17 cellular contexts compared by ENCODE assay signal in genomic region chr16:1638757-1639156, GRCh38. TPM values are rescaled to one million over a fixed set of nuclear protein-coding genes. Genes with fewer than 3 reads are reported as not detected.
DNase-seq lines count a peak whose midpoint lies in the region; ATAC-seq and TF ChIP-seq lines count a peak whose summit lies in the region.
"Had no signal": no experiment of that assay in that cellular context is flagged by ENCODE, and none has a peak within 500 bp of the region (broad histone marks: within the 10 kb centered on the region; RNA-seq: fewer than 3 reads in every experiment).

No MANE protein-coding gene starts in this region.

- no peak overlapping the region for H2BK120ac ChIP-seq in H9 (ENCODE audit: low read depth, low read length, poor library complexity, severe bottlenecking)

- no peak overlapping the region for H4K91ac ChIP-seq in H9 (ENCODE audit: insufficient read length, low read depth, low read length)

- H3K23ac ChIP-seq in H9 (ENCODE audit: insufficient read length, low read depth, low read length): no peak overlapping the region

- no peaks in the 10 kb centered on the region for H3K23me2 ChIP-seq in H9 (ENCODE audit: insufficient read length, low read depth, low read length, poor library complexity, severe bottlenecking)

- no peak overlapping the region for H2AK5ac ChIP-seq in H9 (ENCODE audit: insufficient read length, low read length)

- no peak overlapping the region for H2BK15ac ChIP-seq in H9 (ENCODE audit: low read depth, low read length)

- no peaks in the 10 kb centered on the region for H3K4me1 ChIP-seq in H9 (ENCODE audit: insufficient read depth, low read length)
- no peaks in the 10 kb centered on the region for H3K4me1 ChIP-seq in neural progenitor cell
- no peaks in the 10 kb centered on the region for H3K4me1 ChIP-seq in body of pancreas

- H3K4me1 Mint-ChIP-seq in H9 (no peaks in the 10 kb centered on the region), glutamatergic neuron (ENCODE audit: low read depth, unreplicated experiment) (peaks cover 2% of the 10 kb centered on the region), neural progenitor cell (peaks cover 3% of the 10 kb centered on the region)
- H3K4me1 Mint-ChIP-seq: GM23338 had no signal

- no peak overlapping the region for H3K9ac ChIP-seq in H9 (ENCODE audit: extremely low read depth, insufficient read length, low read length)
- no peak overlapping the region for H3K9ac ChIP-seq in neural progenitor cell

- H3K27me3 Mint-ChIP-seq in H9 (ENCODE audit: low read depth): no peaks in the 10 kb centered on the region
- peaks cover 6% of the 10 kb centered on the region for H3K27me3 Mint-ChIP-seq in glutamatergic neuron (ENCODE audit: unreplicated experiment)
- H3K27me3 Mint-ChIP-seq in neural progenitor cell (ENCODE audit: insufficient read depth, low read depth): peaks cover 4% of the 10 kb centered on the region
- H3K27me3 Mint-ChIP-seq: CD4-positive, alpha-beta memory T cell had no signal

- H3K79me1 ChIP-seq in H9 (ENCODE audit: insufficient read depth, low read depth, low read length, poor library complexity, severe bottlenecking): no peaks in the 10 kb centered on the region

- DNase-seq in H9 (no peak), glutamatergic neuron (no peak), neural progenitor cell (ENCODE audit: low spot score) (no peak), GM13976 (ENCODE audit: low spot score) (no peak), NOMO-1 (lab: John Stamatoyannopoulos, UW; ENCODE audit: unreplicated experiment in 2 of 2) (no peak), body of pancreas (no peak)
- no peak for DNase-seq in stimulated activated naive CD4-positive, alpha-beta T cell treated with Interleukin-2 at 50 U/mL for 16 hours (lab: John Stamatoyannopoulos, UW)
- DNase-seq: ACHN; CD4-positive, alpha-beta memory T cell; DMS153; DMS79 treated with DMSO at 0.1 percent for 48 hours; EL; H7; HFFc6 had no signal

- H3K14ac ChIP-seq in H9 (ENCODE audit: insufficient read depth, low read length): no peak overlapping the region

- no peak overlapping the region for H3K4ac ChIP-seq in H9 (ENCODE audit: low read depth, low read length)

- H3K9me3 ChIP-seq in H9 (ENCODE audit: control insufficient read depth, low read depth, low read length): no peaks in the 10 kb centered on the region
- no peaks in the 10 kb centered on the region for H3K9me3 ChIP-seq in neural progenitor cell (ENCODE audit: low read depth)
- H3K9me3 ChIP-seq in body of pancreas: no peaks in the 10 kb centered on the region

- TF ChIP-seq CTCF in 22Rv1 (IDR thresholded peaks at IDR 0.05) (no peak), H9 (conservative IDR thresholded peaks at IDR 0.05) (no peak), glutamatergic neuron (IDR thresholded peaks at IDR 0.05; ENCODE audit: partially characterized antibody, unreplicated experiment) (no peak), neural progenitor cell (IDR thresholded peaks at IDR 0.05) (no peak), GM13976 (IDR thresholded peaks at IDR 0.05; ENCODE audit: borderline replicate concordance, control extremely low read depth, extremely low read depth, insufficient read depth, missing control alignments) (no peak), body of pancreas (IDR thresholded peaks at IDR 0.05) (no peak)

- H3K36me3 ChIP-seq in neural progenitor cell (no peaks in the 10 kb centered on the region), body of pancreas (replicated peaks in 1 of 2; ENCODE audit: insufficient read depth in 1 of 2, low read depth in 2 of 2) (peaks cover 0 to 19% of the 10 kb centered on the region in 2 donors)

- H3K4me3 Mint-ChIP-seq in H9: no peak overlapping the region
- no peak overlapping the region for H3K4me3 Mint-ChIP-seq in glutamatergic neuron (ENCODE audit: unreplicated experiment)
- no peak overlapping the region for H3K4me3 Mint-ChIP-seq in neural progenitor cell
- H3K4me3 Mint-ChIP-seq: CD4-positive, alpha-beta memory T cell; GM23338; HFFc6 had no signal

- in situ Hi-C loops in GM13976 (cut with MboI; ENCODE audit: low sequenced_read_pairs, unreplicated experiment): no loop called here

- H2AFZ ChIP-seq in H9 (ENCODE audit: low read length) (no peak overlapping the region), neural progenitor cell (replicated peaks) (no peak overlapping the region)
- H2AFZ ChIP-seq: GM23338 had no signal

- no peak overlapping the region for H2BK12ac ChIP-seq in H9 (ENCODE audit: insufficient read length, low read depth, low read length)

- no peak for TF ChIP-seq POLR2A in body of pancreas (IDR thresholded peaks at IDR 0.05)

- peak overlapping the region in 2 of 3 experiments; percentile 16 to 44; a peak in 1 of 7 replicates for H3K27ac Mint-ChIP-seq in H9
- peak overlapping the region; percentile 68 for H3K27ac Mint-ChIP-seq in glutamatergic neuron (ENCODE audit: unreplicated experiment)
- H3K27ac Mint-ChIP-seq in neural progenitor cell: peak overlapping the region; percentile 19
- H3K27ac Mint-ChIP-seq: HFFc6 had no signal

- H3K36me3 Mint-ChIP-seq in H9 (ENCODE audit: insufficient read depth in 1 of 3, low read depth in 3 of 3) (peaks cover 34 to 78% (median 58%) of the 10 kb centered on the region in 3 experiments), glutamatergic neuron (ENCODE audit: unreplicated experiment) (no peaks in the 10 kb centered on the region), neural progenitor cell (peaks cover 40% of the 10 kb centered on the region)

- 0 out of 2 replicates have a peak, but pooled peaks cover 2% of the 10 kb centered on the region for H3K79me2 ChIP-seq in H9 (ENCODE audit: insufficient read depth, low read length)
- peaks cover 30% of the 10 kb centered on the region for H3K79me2 ChIP-seq in neural progenitor cell (ENCODE audit: low read depth)

- H4K8ac ChIP-seq in H9 (replicated peaks; ENCODE audit: insufficient read length, low read depth, low read length): no peak overlapping the region

- no peak overlapping the region for H2BK5ac ChIP-seq in H9 (ENCODE audit: insufficient read length, low read length)

- H2BK20ac ChIP-seq in H9 (ENCODE audit: low read depth, low read length, poor library complexity, severe bottlenecking): no peak overlapping the region

- no peak overlapping the region for H3T11ph ChIP-seq in H9 (ENCODE audit: low read length)

- no peak for ATAC-seq in body of pancreas

- H3K9me3 Mint-ChIP-seq in H9 (no peaks in the 10 kb centered on the region), glutamatergic neuron (ENCODE audit: unreplicated experiment) (peaks cover 2% of the 10 kb centered on the region), neural progenitor cell (no peaks in the 10 kb centered on the region)
- H3K9me3 Mint-ChIP-seq: CD4-positive, alpha-beta memory T cell; GM23338; HFFc6 had no signal

- H3K56ac ChIP-seq in H9 (ENCODE audit: insufficient read length, low read depth, low read length): no peak overlapping the region

- WGBS in H9 (ENCODE audit: extremely low coverage, insufficient read length, low lambda C conversion rate): no CpG with 5 or more reads among the region's 8 CpGs
- 89 to 90% methylated on average over 7 to 8 of the region's 8 CpGs for WGBS in body of pancreas, 2 donors

- H3K18ac ChIP-seq in H9 (ENCODE audit: insufficient read length, low read depth, low read length): no peak overlapping the region

- no peaks in the 10 kb centered on the region for H3F3A ChIP-seq in neural progenitor cell (ENCODE audit: low read depth)

- H4K20me1 ChIP-seq in H9 (ENCODE audit: control insufficient read depth, insufficient read depth, insufficient read length) (no peaks in the 10 kb centered on the region), neural progenitor cell (ENCODE audit: low read depth) (peaks cover 19% of the 10 kb centered on the region)

- H3K27ac ChIP-seq in 22Rv1 (peak overlapping the region; percentile 46), H9 (ENCODE audit: insufficient read length, low read depth, low read length) (no peak overlapping the region), neural progenitor cell (no peak overlapping the region), body of pancreas (no peak overlapping the region)
- H3K27ac ChIP-seq: C4-2B had no signal

- H3K27me3 ChIP-seq in H9 (ENCODE audit: insufficient read depth, low read length) (no peaks in the 10 kb centered on the region), neural progenitor cell (no peaks in the 10 kb centered on the region), body of pancreas (no peaks in the 10 kb centered on the region)

- H4K5ac ChIP-seq in H9 (ENCODE audit: insufficient read length, low read depth, low read length): no peak overlapping the region

- H3K4me3 ChIP-seq in neural progenitor cell: no peak overlapping the region
- no peak overlapping the region for H3K4me3 ChIP-seq in body of pancreas
- H3K4me3 ChIP-seq: GM23338 had no signal

- intact Hi-C loops in body of pancreas (cut with DNase I): no loop called here

- H3K4me2 ChIP-seq in H9 (ENCODE audit: insufficient read depth, insufficient read length, low read length): no peak overlapping the region
- no peak overlapping the region for H3K4me2 ChIP-seq in neural progenitor cell
- H3K4me2 ChIP-seq: GM23338 had no signal

RNA-seq across cellular contexts. Expression of gene CRAMP1, which starts 26.6 kb away (rescaled TPM):
- total RNA-seq in H9 (2021) (39.2 and 46.2 TPM in 2 replicates), glutamatergic neuron (ENCODE audit: unreplicated experiment) (52.4 TPM), neural progenitor cell (ENCODE audit: low replicate concordance) (11.7 and 19.5 TPM in 2 replicates), body of pancreas (10 to 100 TPM in 1 of 2 donors, 1 to 10 TPM in 1; 8.6 to 17.8 TPM)

RNA-seq across cellular contexts. Expression of gene IFT140, which starts 26.9 kb away (rescaled TPM):
- total RNA-seq in H9 (2021): 21.3 and 24.0 TPM in 2 replicates
- 33.4 TPM for total RNA-seq in glutamatergic neuron (ENCODE audit: unreplicated experiment)
- total RNA-seq in neural progenitor cell (ENCODE audit: low replicate concordance): 33.8 and 64.4 TPM in 2 replicates
- total RNA-seq in body of pancreas: 10 to 100 TPM; 16.9 to 35.6 TPM

RNA-seq across cellular contexts. Expression of gene JPT2, which starts 39.3 kb away (rescaled TPM):
- 200 and 206 TPM in 2 replicates for total RNA-seq in H9 (2021)
- 72.9 TPM for total RNA-seq in glutamatergic neuron (ENCODE audit: unreplicated experiment)
- total RNA-seq in neural progenitor cell (ENCODE audit: low replicate concordance): 187 and 207 TPM in 2 replicates
- total RNA-seq in body of pancreas: 10 to 100 TPM; 15.5 to 24.4 TPM
